ENCODE assay signal across 8 cellular contexts in genomic region chr2:39118786-39119499, GRCh38. TPM values are rescaled to one million over a fixed set of nuclear protein-coding genes. Genes with fewer than 3 reads are reported as not detected.
A peak's percentile ranks its signal among the peaks of the same experiment; 100 is the strongest.
DNase-seq lines count a peak whose midpoint lies in the region; ATAC-seq and TF ChIP-seq lines count a peak whose summit lies in the region.

No MANE protein-coding gene starts in this region.

- TF ChIP-seq POLR2A in gastrocnemius medialis (IDR thresholded peaks at IDR 0.05): no peak

- H3K9me3 ChIP-seq in SJSA1 (replicated peaks): no peaks in the 10 kb centered on the region
- no peaks in the 10 kb centered on the region for H3K9me3 ChIP-seq in gastrocnemius medialis

- H3K27ac ChIP-seq in SJSA1: no peak overlapping the region; the same call in 1 of the 2 replicates
- H3K27ac ChIP-seq in gastrocnemius medialis: peak overlapping the region; percentile 94 to 96 (median 96)

- H3K27me3 ChIP-seq in SJSA1 (replicated peaks): no peaks in the 10 kb centered on the region
- no peaks in the 10 kb centered on the region for H3K27me3 ChIP-seq in gastrocnemius medialis

- DNase-seq in NOMO-1 treated with DMSO at 0.1 percent for 48 hours (lab: John Stamatoyannopoulos, UW; ENCODE audit: unreplicated experiment) (peak; percentile 14), NOMO-1 treated with dmso at 0.1 percent for 144 hours (lab: John Stamatoyannopoulos, UW; ENCODE audit: unreplicated experiment) (no peak), SJSA1 (ENCODE audit: low read depth in 1 of 2, low spot score in 2 of 2) (peak in 1 of 2 experiments; percentile 21), fibroblast of pulmonary artery (ENCODE audit: low read depth) (peak; percentile 41), gastrocnemius medialis (no peak), DMS53 treated with DMSO at 0.1 percent for 48 hours (lab: John Stamatoyannopoulos, UW; ENCODE audit: unreplicated experiment) (no peak)

- H3K36me3 ChIP-seq in SJSA1 (peaks cover 8% of the 10 kb centered on the region; the same call in 1 of the 2 replicates), gastrocnemius medialis (peaks cover 0 to 5% of the 10 kb centered on the region in 2 donors)

- H3K4me3 ChIP-seq in SJSA1: peak overlapping the region; percentile 84
- peak overlapping the region; percentile 89 for H3K4me3 ChIP-seq in fibroblast of pulmonary artery (replicated peaks; ENCODE audit: low read depth, low read length)
- peak overlapping the region; percentile 76 to 94 (median 85) for H3K4me3 ChIP-seq in gastrocnemius medialis

- intact Hi-C loops in gastrocnemius medialis (cut with DNase I; ENCODE audit: low total_unique reads): no loop called here

- TF ChIP-seq CTCF in fibroblast of pulmonary artery (IDR thresholded peaks at IDR 0.05; ENCODE audit: low read length, missing control alignments): no peak
- TF ChIP-seq CTCF in gastrocnemius medialis (IDR thresholded peaks at IDR 0.05 in 4 of 5, conservative IDR thresholded peaks at IDR 0.05 in 1 of 5): no peak

- in situ Hi-C loops in gastrocnemius medialis (cut with MboI; ENCODE audit: low sequenced_read_pairs in 4 of 4): loop anchor here in 2 of 4 donors (10.0 kb wide), 1 partner anchor 54 kb away; no protein-coding TSS in a partner anchor

- peaks cover 23% of the 10 kb centered on the region for H3K4me1 ChIP-seq in SJSA1 (replicated peaks)
- H3K4me1 ChIP-seq in gastrocnemius medialis: peaks cover 60 to 76% of the 10 kb centered on the region in 2 donors

- ATAC-seq in gastrocnemius medialis (no peak), HG02798 (IDR thresholded peaks at IDR 0.05; ENCODE audit: poor library complexity, unreplicated experiment) (no peak), HG03196 (IDR thresholded peaks at IDR 0.05; ENCODE audit: unreplicated experiment) (no peak)

RNA-seq across cellular contexts. Expression of gene SOS1, which starts 1.9 kb away (rescaled TPM):
- 4.7 and 16.2 TPM in 2 replicates for total RNA-seq in SJSA1 (2014; rRNA removed; shearing (Covaris generic))
- total RNA-seq in gastrocnemius medialis: 10 to 100 TPM; 19.5 to 46.3 (median 33.3) TPM

Comparison
In these comparisons a context has a peak if more than half of its experiments do, and no peak if none do; other contexts are left out.
1. DNase-seq: peak in NOMO-1 treated with DMSO at 0.1 percent for 48 hours (single experiment) and fibroblast of pulmonary artery (single experiment); none in NOMO-1 treated with dmso at 0.1 percent for 144 hours (single experiment), gastrocnemius medialis (0 of 2) and DMS53 treated with DMSO at 0.1 percent for 48 hours (single experiment).
2. Peak in every context shown above with its lines, with median percentiles within 50 percentile points of each other: H3K4me3 ChIP-seq.